Comparison of ENCODE assay signal across 1 cellular context in the genomic region with DNA sequence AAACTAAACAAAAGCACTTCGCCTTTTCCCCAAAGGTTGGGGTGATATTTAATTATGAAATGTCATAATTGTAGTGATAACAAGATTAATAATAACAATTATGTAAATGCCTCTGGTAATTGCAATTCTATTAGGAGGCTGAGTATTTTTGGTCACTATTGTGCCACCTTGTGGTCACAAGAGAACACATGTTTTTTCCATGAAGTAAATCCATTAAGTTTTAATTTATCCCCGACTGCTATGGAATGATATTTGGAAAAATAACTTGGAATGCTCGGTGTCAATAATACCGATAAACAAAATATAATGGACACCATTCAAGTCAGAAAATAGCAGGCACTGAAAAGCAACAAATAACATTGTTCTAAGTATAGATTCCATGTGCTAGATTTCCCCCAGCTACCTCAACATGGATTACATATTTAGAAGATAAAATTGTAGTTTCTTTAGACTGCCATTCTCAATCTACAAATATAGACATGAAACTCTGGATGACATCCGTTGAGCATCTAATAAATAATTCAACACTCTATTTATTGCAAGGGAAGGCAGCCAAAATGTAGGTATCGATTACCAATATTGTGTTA.
TF ChIP-seq lines count a peak whose summit lies in the region.

No MANE protein-coding gene starts in this region.

TF ChIP-seq in GM23338, 12 proteins besides CTCF, POLR2A, EP300 and RAD21 (continued from another document):
- TF ChIP-seq, protein P1, sequence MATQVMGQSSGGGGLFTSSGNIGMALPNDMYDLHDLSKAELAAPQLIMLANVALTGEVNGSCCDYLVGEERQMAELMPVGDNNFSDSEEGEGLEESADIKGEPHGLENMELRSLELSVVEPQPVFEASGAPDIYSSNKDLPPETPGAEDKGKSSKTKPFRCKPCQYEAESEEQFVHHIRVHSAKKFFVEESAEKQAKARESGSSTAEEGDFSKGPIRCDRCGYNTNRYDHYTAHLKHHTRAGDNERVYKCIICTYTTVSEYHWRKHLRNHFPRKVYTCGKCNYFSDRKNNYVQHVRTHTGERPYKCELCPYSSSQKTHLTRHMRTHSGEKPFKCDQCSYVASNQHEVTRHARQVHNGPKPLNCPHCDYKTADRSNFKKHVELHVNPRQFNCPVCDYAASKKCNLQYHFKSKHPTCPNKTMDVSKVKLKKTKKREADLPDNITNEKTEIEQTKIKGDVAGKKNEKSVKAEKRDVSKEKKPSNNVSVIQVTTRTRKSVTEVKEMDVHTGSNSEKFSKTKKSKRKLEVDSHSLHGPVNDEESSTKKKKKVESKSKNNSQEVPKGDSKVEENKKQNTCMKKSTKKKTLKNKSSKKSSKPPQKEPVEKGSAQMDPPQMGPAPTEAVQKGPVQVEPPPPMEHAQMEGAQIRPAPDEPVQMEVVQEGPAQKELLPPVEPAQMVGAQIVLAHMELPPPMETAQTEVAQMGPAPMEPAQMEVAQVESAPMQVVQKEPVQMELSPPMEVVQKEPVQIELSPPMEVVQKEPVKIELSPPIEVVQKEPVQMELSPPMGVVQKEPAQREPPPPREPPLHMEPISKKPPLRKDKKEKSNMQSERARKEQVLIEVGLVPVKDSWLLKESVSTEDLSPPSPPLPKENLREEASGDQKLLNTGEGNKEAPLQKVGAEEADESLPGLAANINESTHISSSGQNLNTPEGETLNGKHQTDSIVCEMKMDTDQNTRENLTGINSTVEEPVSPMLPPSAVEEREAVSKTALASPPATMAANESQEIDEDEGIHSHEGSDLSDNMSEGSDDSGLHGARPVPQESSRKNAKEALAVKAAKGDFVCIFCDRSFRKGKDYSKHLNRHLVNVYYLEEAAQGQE (IDR thresholded peaks at IDR 0.05; ENCODE audit: unreplicated experiment): no peak
- TF ChIP-seq POLR2AphosphoS5 (IDR thresholded peaks at IDR 0.05; ENCODE audit: low read depth): no peak
- no peak for TF ChIP-seq EZH2 (IDR thresholded peaks at IDR 0.05; ENCODE audit: low read depth, unreplicated experiment)
